10 cellular contexts compared by ENCODE assay signal in genomic region chr2:217393585-217394032, GRCh38.
A peak's percentile ranks its signal among the peaks of the same experiment; 100 is the strongest.
DNase-seq lines count a peak whose midpoint lies in the region; ATAC-seq and TF ChIP-seq lines count a peak whose summit lies in the region.
"Had no signal": no experiment of that assay in that cellular context is flagged by ENCODE, and none has a peak within 500 bp of the region (broad histone marks: within the 10 kb centered on the region; RNA-seq: fewer than 3 reads in every experiment).

No MANE protein-coding gene starts in this region.

- POLR2A ChIA-PET in CD4-positive, alpha-beta T cell (lab: Charles Lee): no interaction called here
- POLR2A ChIA-PET in activated CD8-positive, alpha-beta T cell treated with anti-CD3 and anti-CD28 coated beads for 36 hours (lab: Charles Lee): no interaction called here

- intact Hi-C loops in psoas muscle (cut with DNase I): no loop called here
- intact Hi-C loops in CD4-positive, alpha-beta T cell (cut with DNase I, micrococcal nuclease): no loop called here
- intact Hi-C loops in activated CD8-positive, alpha-beta T cell treated with anti-CD3 and anti-CD28 coated beads for 36 hours (cut with micrococcal nuclease): no loop called here

- H3K27ac ChIP-seq in gastroesophageal sphincter (peak overlapping the region; percentile 41 to 67 (median 58)), psoas muscle (peak overlapping the region; percentile 61)
- no peak overlapping the region for H3K27ac ChIP-seq in CD4-positive, alpha-beta T cell (ENCODE audit: low read depth, low read length)

- no peaks in the 10 kb centered on the region for H3K36me3 Mint-ChIP-seq in CD4-positive, alpha-beta T cell (ENCODE audit: low read depth)
- H3K36me3 Mint-ChIP-seq in activated CD8-positive, alpha-beta T cell treated with anti-CD3 and anti-CD28 coated beads for 36 hours (ENCODE audit: low read depth): peaks cover 5% of the 10 kb centered on the region
- H3K36me3 Mint-ChIP-seq: CD8-positive, alpha-beta memory T cell had no signal

- H3K4me3 ChIP-seq in AG10803 (ENCODE audit: low read length) (no peak overlapping the region), gastroesophageal sphincter (no peak overlapping the region), psoas muscle (no peak overlapping the region)

- no peak for TF ChIP-seq POLR2A in gastroesophageal sphincter (IDR thresholded peaks at IDR 0.05)

- no peaks in the 10 kb centered on the region for H3K27me3 Mint-ChIP-seq in CD4-positive, alpha-beta T cell
- H3K27me3 Mint-ChIP-seq in activated CD8-positive, alpha-beta T cell treated with anti-CD3 and anti-CD28 coated beads for 36 hours: no peaks in the 10 kb centered on the region
- H3K27me3 Mint-ChIP-seq: CD8-positive, alpha-beta memory T cell had no signal

- H3K9me3 ChIP-seq in gastroesophageal sphincter (no peaks in the 10 kb centered on the region), psoas muscle (peaks cover 8% of the 10 kb centered on the region)
- H3K9me3 ChIP-seq in CD4-positive, alpha-beta T cell (ENCODE audit: control insufficient read depth, low read length): no peaks in the 10 kb centered on the region
- H3K9me3 ChIP-seq: ascending aorta had no signal

- H3K4me1 Mint-ChIP-seq in CD4-positive, alpha-beta T cell (ENCODE audit: low read depth): peaks cover 13% of the 10 kb centered on the region
- peaks cover 2% of the 10 kb centered on the region for H3K4me1 Mint-ChIP-seq in activated CD8-positive, alpha-beta T cell treated with anti-CD3 and anti-CD28 coated beads for 36 hours (ENCODE audit: low read depth)

- no peak overlapping the region for H3K4me3 Mint-ChIP-seq in CD4-positive, alpha-beta T cell
- no peak overlapping the region for H3K4me3 Mint-ChIP-seq in activated CD8-positive, alpha-beta T cell treated with anti-CD3 and anti-CD28 coated beads for 36 hours
- H3K4me3 Mint-ChIP-seq: CD8-positive, alpha-beta memory T cell had no signal

- no peak for TF ChIP-seq EP300 in gastroesophageal sphincter (IDR thresholded peaks at IDR 0.05)

- ATAC-seq in gastroesophageal sphincter: peak; percentile 92
- ATAC-seq in psoas muscle: peak; percentile 90 to 95 (median 93)
- ATAC-seq in CD4-positive, alpha-beta T cell (ENCODE audit: poor library complexity): no peak
- no peak for ATAC-seq in activated CD8-positive, alpha-beta T cell treated with anti-CD3 and anti-CD28 coated beads for 36 hours

- no peak for TF ChIP-seq CTCF in AG10803 (conservative IDR thresholded peaks at IDR 0.05; ENCODE audit: low read length)
- no peak for TF ChIP-seq CTCF in gastroesophageal sphincter (IDR thresholded peaks at IDR 0.05)
- TF ChIP-seq CTCF in psoas muscle (IDR thresholded peaks at IDR 0.05): no peak
- TF ChIP-seq CTCF in CD4-positive, alpha-beta T cell (IDR thresholded peaks at IDR 0.05): no peak
- no peak for TF ChIP-seq CTCF in activated CD8-positive, alpha-beta T cell treated with anti-CD3 and anti-CD28 coated beads for 36 hours (IDR thresholded peaks at IDR 0.05)

- 21% methylated on average over 4 of the region's 4 CpGs; no CpG with 5 or more reads in 1 of the 2 donors for WGBS in gastroesophageal sphincter (ENCODE audit: low coverage in 1 of 2), 2 donors
- 17 to 22% (median 20%) methylated on average over 4 of the region's 4 CpGs for WGBS in psoas muscle, 3 donors

- no peak overlapping the region for H3K27ac Mint-ChIP-seq in CD4-positive, alpha-beta T cell
- no peak overlapping the region for H3K27ac Mint-ChIP-seq in activated CD8-positive, alpha-beta T cell treated with anti-CD3 and anti-CD28 coated beads for 36 hours
- H3K27ac Mint-ChIP-seq: CD8-positive, alpha-beta memory T cell had no signal

- DNase-seq in AG10803 (ENCODE audit: low read depth): peak; percentile 96
- peak; percentile 34 for DNase-seq in T1000 (lab: John Stamatoyannopoulos, UW)
- DNase-seq in psoas muscle: peak; percentile 79 to 82
- no peak for DNase-seq in Ammon's horn (ENCODE audit: low spot score)
- no peak for DNase-seq in UCSD-AML1 (lab: John Stamatoyannopoulos, UW; ENCODE audit: unreplicated experiment)
- DNase-seq in CD4-positive, alpha-beta T cell: no peak
- no peak for DNase-seq in activated CD8-positive, alpha-beta T cell treated with anti-CD3 and anti-CD28 coated beads for 36 hours
- DNase-seq: CD8-positive, alpha-beta memory T cell had no signal

- no peaks in the 10 kb centered on the region for H3K36me3 ChIP-seq in gastroesophageal sphincter
- H3K36me3 ChIP-seq in psoas muscle (ENCODE audit: insufficient read depth in 1 of 2, low read depth in 1 of 2): no peaks in the 10 kb centered on the region
- H3K36me3 ChIP-seq: ascending aorta had no signal

- H3K9me3 Mint-ChIP-seq in CD4-positive, alpha-beta T cell: peaks cover 4% of the 10 kb centered on the region
- H3K9me3 Mint-ChIP-seq in activated CD8-positive, alpha-beta T cell treated with anti-CD3 and anti-CD28 coated beads for 36 hours: peaks cover 10% of the 10 kb centered on the region

- H3K4me1 ChIP-seq in gastroesophageal sphincter (peaks cover 6 to 64% (median 9%) of the 10 kb centered on the region in 3 donors), psoas muscle (peaks cover 32% of the 10 kb centered on the region)

- H3K27me3 ChIP-seq in gastroesophageal sphincter (no peaks in the 10 kb centered on the region), psoas muscle (ENCODE audit: insufficient read depth in 3 of 3, low read length in 2 of 3) (no peaks in the 10 kb centered on the region)
- H3K27me3 ChIP-seq in CD4-positive, alpha-beta T cell (ENCODE audit: control insufficient read depth, insufficient read depth, low read length): no peaks in the 10 kb centered on the region
- H3K27me3 ChIP-seq: ascending aorta had no signal

- CTCF ChIA-PET in CD4-positive, alpha-beta T cell (lab: Charles Lee): no interaction called here
- CTCF ChIA-PET in activated CD8-positive, alpha-beta T cell treated with anti-CD3 and anti-CD28 coated beads for 36 hours (lab: Charles Lee): no interaction called here

Comparison
In these comparisons a context has a peak if more than half of its experiments do, and no peak if none do; other contexts are left out.
1. DNase-seq: peak in AG10803 (single experiment), T1000 (single experiment) and psoas muscle (2 of 2); none in Ammon's horn (single experiment), UCSD-AML1 (single experiment), CD4-positive, alpha-beta T cell (0 of 10) and activated CD8-positive, alpha-beta T cell treated with anti-CD3 and anti-CD28 coated beads for 36 hours (single experiment).
2. ATAC-seq: peak in gastroesophageal sphincter (single experiment) and psoas muscle (4 of 4); none in CD4-positive, alpha-beta T cell (single experiment) and activated CD8-positive, alpha-beta T cell treated with anti-CD3 and anti-CD28 coated beads for 36 hours (single experiment).